8 cellular contexts compared by ENCODE assay signal in genomic region chr3:38164966-38165721, GRCh38. TPM values are rescaled to one million over a fixed set of nuclear protein-coding genes. Genes with fewer than 3 reads are reported as not detected.
DNase-seq lines count a peak whose midpoint lies in the region; ATAC-seq lines count a peak whose summit lies in the region.

Gene OXSR1 (plus strand): TSS chr3:38165537. CDS start chr3:38165877, 340 bp downstream.

- H3K27ac Mint-ChIP-seq in dendritic cell treated with granulocyte-macrophage colony-stimulating factor and Interleukin-4, amounts not matched to agents 40 ng/mL and 50 ng/mL, for 4 days = peak within 1 kb of the TSS; percentile 96

- no peaks in the 10 kb centered on the region for H3K27me3 Mint-ChIP-seq in dendritic cell treated with granulocyte-macrophage colony-stimulating factor and Interleukin-4, amounts not matched to agents 40 ng/mL and 50 ng/mL, for 4 days

- peak within 1 kb of the TSS; percentile 92 for H3K4me3 Mint-ChIP-seq in dendritic cell treated with granulocyte-macrophage colony-stimulating factor and Interleukin-4, amounts not matched to agents 40 ng/mL and 50 ng/mL, for 4 days

- ATAC-seq in GM19372 (IDR thresholded peaks at IDR 0.05; ENCODE audit: low read depth, unreplicated experiment) (peak; percentile 91), HG03558 (IDR thresholded peaks at IDR 0.05; ENCODE audit: extremely low read depth, unreplicated experiment) (peak; percentile 92), left lobe of liver (peak; percentile 88)

- peaks cover 50% of the 10 kb centered on the region for H3K4me1 Mint-ChIP-seq in dendritic cell treated with granulocyte-macrophage colony-stimulating factor and Interleukin-4, amounts not matched to agents 40 ng/mL and 50 ng/mL, for 4 days (ENCODE audit: low read depth)

- DNase-seq in C1 segment of cervical spinal cord (lab: John Stamatoyannopoulos, UW) (peak; percentile 87 to 100 (median 98)), NCI-H774 (lab: John Stamatoyannopoulos, UW) (peak; percentile 94), left lobe of liver (ENCODE audit: low spot score) (peak; percentile 100)
- DNase-seq in activated CD4-positive, alpha-beta T cell treated with anti-CD3 and anti-CD28 coated beads, Interleukin-2, amount 50 U/mL, for 4 hours = peak; percentile 94 to 95
- peak; percentile 97 for DNase-seq in stimulated activated CD4-positive, alpha-beta T cell treated with anti-CD3 and anti-CD28 coated beads, Interleukin-2, amount 100 ng/mL, for 4 hours (ENCODE audit: low read depth)

- H3K9me3 Mint-ChIP-seq in dendritic cell treated with granulocyte-macrophage colony-stimulating factor and Interleukin-4, amounts not matched to agents 40 ng/mL and 50 ng/mL, for 4 days = no peaks in the 10 kb centered on the region

- intact Hi-C loops in dendritic cell treated with granulocyte-macrophage colony-stimulating factor and Interleukin-4, amounts not matched to agents 40 ng/mL and 50 ng/mL, for 4 days (cut with micrococcal nuclease) = loop anchor here (1.0 kb wide), 2 partner anchors 13 to 28 kb away; partner anchors contain the start of gene ACAA1

- H3K36me3 Mint-ChIP-seq in dendritic cell treated with granulocyte-macrophage colony-stimulating factor and Interleukin-4, amounts not matched to agents 40 ng/mL and 50 ng/mL, for 4 days (ENCODE audit: low read depth) = peaks cover 24% of the 10 kb centered on the region

RNA-seq across cellular contexts. Expression of gene OXSR1, which starts in this region (rescaled TPM):
- total RNA-seq in left lobe of liver = 12.1 TPM

Comparison
In these comparisons a context has a peak if more than half of its experiments do, and no peak if none do; other contexts are left out.
1. Peak in every context shown above with its lines: DNase-seq and ATAC-seq.